In genomic region chr1:19124273-19124672, GRCh38 we compare ENCODE assay signal across 14 cellular contexts.
A peak's percentile ranks its signal among the peaks of the same experiment; 100 is the strongest.
DNase-seq lines count a peak whose midpoint lies in the region; ATAC-seq and TF ChIP-seq lines count a peak whose summit lies in the region.
"Had no signal": no experiment of that assay in that cellular context is flagged by ENCODE, and none has a peak within 500 bp of the region (broad histone marks: within the 10 kb centered on the region; RNA-seq: fewer than 3 reads in every experiment).

No MANE protein-coding gene starts in this region.

- H3K4me3 ChIP-seq in HEK293 (ENCODE audit: low read depth, low read length), result no peak overlapping the region
- H3K4me3 ChIP-seq in left ventricle myocardium inferior, result no peak overlapping the region
- H3K4me3 ChIP-seq: A549, coronary artery, GM23338, left lung had no signal

- peak; percentile 85 for ATAC-seq in activated T-helper 17 cell treated with anti-CD3 and anti-CD28 coated beads, Interleukin-2, amount 50 U/mL, for 72 hours (replicated peaks)
- ATAC-seq in stimulated activated memory B cell treated with anti-CD40 and anti-IgM and Interleukin-4, amounts not matched to agents 10 μg/mL and 1 μg/mL and 100 μg/mL, for 72 hours, result peak; percentile 56
- ATAC-seq: A549, GM23338, left lung had no signal

- H3K9me3 ChIP-seq in HEK293 (ENCODE audit: control insufficient read depth, insufficient read depth, low read depth, low read length) (no peaks in the 10 kb centered on the region), left ventricle myocardium inferior (replicated peaks) (no peaks in the 10 kb centered on the region)
- H3K9me3 ChIP-seq: A549, left lung had no signal

- peaks cover 87% of the 10 kb centered on the region for H3K36me3 Mint-ChIP-seq in activated CD4-positive, alpha-beta T cell treated with anti-CD3 and anti-CD28 coated beads, Interleukin-2, amount 10 ng/mL, durations not matched to agents 7 days and 5 days (ENCODE audit: low read depth)
- peaks cover 100% of the 10 kb centered on the region for H3K36me3 Mint-ChIP-seq in activated T-helper 17 cell treated with anti-CD3 and anti-CD28 coated beads, Interleukin-2, amount 50 U/mL, for 72 hours (ENCODE audit: low read depth)
- peaks cover 90% of the 10 kb centered on the region for H3K36me3 Mint-ChIP-seq in stimulated activated memory B cell treated with anti-CD40 and anti-IgM and Interleukin-4, amounts not matched to agents 10 μg/mL and 1 μg/mL and 100 μg/mL, for 72 hours

- POLR2A ChIA-PET in activated CD4-positive, alpha-beta T cell treated with anti-CD3 and anti-CD28 coated beads, Interleukin-2, amount 10 ng/mL, durations not matched to agents 7 days and 5 days (lab: Charles Lee), result no interaction called here
- POLR2A ChIA-PET in HEK293 (lab: Yijun Ruan, JAX), result no interaction called here

- H3K27ac ChIP-seq in HEK293 (ENCODE audit: extremely low read depth, low read depth, low read length) (no peak overlapping the region), left ventricle myocardium inferior (replicated peaks) (no peak overlapping the region)
- H3K27ac ChIP-seq: A549, coronary artery had no signal

- H3K9me3 Mint-ChIP-seq in activated CD4-positive, alpha-beta T cell treated with anti-CD3 and anti-CD28 coated beads, Interleukin-2, amount 10 ng/mL, durations not matched to agents 7 days and 5 days, result no peaks in the 10 kb centered on the region
- no peaks in the 10 kb centered on the region for H3K9me3 Mint-ChIP-seq in activated T-helper 17 cell treated with anti-CD3 and anti-CD28 coated beads, Interleukin-2, amount 50 U/mL, for 72 hours
- H3K9me3 Mint-ChIP-seq in stimulated activated memory B cell treated with anti-CD40 and anti-IgM and Interleukin-4, amounts not matched to agents 10 μg/mL and 1 μg/mL and 100 μg/mL, for 72 hours, result no peaks in the 10 kb centered on the region
- H3K9me3 Mint-ChIP-seq: GM23338, neural crest cell had no signal

- H3K4me1 ChIP-seq in HEK293 (ENCODE audit: control insufficient read depth, insufficient read depth, low read length), result no peaks in the 10 kb centered on the region
- H3K4me1 ChIP-seq in left ventricle myocardium inferior, result peaks cover 29% of the 10 kb centered on the region
- H3K4me1 ChIP-seq: A549 had no signal

- peaks cover 49% of the 10 kb centered on the region for H3K4me1 Mint-ChIP-seq in activated CD4-positive, alpha-beta T cell treated with anti-CD3 and anti-CD28 coated beads, Interleukin-2, amount 10 ng/mL, durations not matched to agents 7 days and 5 days
- H3K4me1 Mint-ChIP-seq in activated T-helper 17 cell treated with anti-CD3 and anti-CD28 coated beads, Interleukin-2, amount 50 U/mL, for 72 hours, result peaks cover 25% of the 10 kb centered on the region
- peaks cover 8% of the 10 kb centered on the region for H3K4me1 Mint-ChIP-seq in stimulated activated memory B cell treated with anti-CD40 and anti-IgM and Interleukin-4, amounts not matched to agents 10 μg/mL and 1 μg/mL and 100 μg/mL, for 72 hours
- H3K4me1 Mint-ChIP-seq: GM23338, neural crest cell had no signal

- peak overlapping the region; percentile 72 for H3K27ac Mint-ChIP-seq in activated CD4-positive, alpha-beta T cell treated with anti-CD3 and anti-CD28 coated beads, Interleukin-2, amount 10 ng/mL, durations not matched to agents 7 days and 5 days
- peak overlapping the region; percentile 78 for H3K27ac Mint-ChIP-seq in activated T-helper 17 cell treated with anti-CD3 and anti-CD28 coated beads, Interleukin-2, amount 50 U/mL, for 72 hours
- H3K27ac Mint-ChIP-seq in stimulated activated memory B cell treated with anti-CD40 and anti-IgM and Interleukin-4, amounts not matched to agents 10 μg/mL and 1 μg/mL and 100 μg/mL, for 72 hours, result peak overlapping the region; percentile 71
- H3K27ac Mint-ChIP-seq: GM23338 had no signal

- intact Hi-C loops in left ventricle myocardium inferior (cut with micrococcal nuclease), result loop anchor here (10.0 kb wide), 1 partner anchor 51 kb away; no protein-coding TSS in a partner anchor

- no peaks in the 10 kb centered on the region for H3K27me3 ChIP-seq in left ventricle myocardium inferior (ENCODE audit: low read depth)
- H3K27me3 ChIP-seq: left lung had no signal

- CTCF ChIA-PET in activated CD4-positive, alpha-beta T cell treated with anti-CD3 and anti-CD28 coated beads, Interleukin-2, amount 10 ng/mL, durations not matched to agents 7 days and 5 days (lab: Charles Lee), result interaction anchor here (0.5 to 1.4 kb wide), 2 partner anchors 49 to 538 kb away, joined by 3 read pairs; no protein-coding TSS in a partner anchor
- CTCF ChIA-PET in HEK293 (lab: Yijun Ruan, JAX), result interaction anchor here (0.6 to 1.1 kb wide), 2 partner anchors 11 to 197 kb away, joined by 3 to 4 read pairs; no protein-coding TSS in a partner anchor

- peak; percentile 24 for DNase-seq in activated CD4-positive, alpha-beta T cell treated with anti-CD3 and anti-CD28 coated beads, Interleukin-2, amount 10 ng/mL, durations not matched to agents 7 days and 5 days
- no peak for DNase-seq in activated CD4-positive, alpha-beta T cell treated with anti-CD3 and anti-CD28 coated beads for 4 hours
- DNase-seq in NCI-H526 treated with DMSO at 0.1 percent for 48 hours (lab: John Stamatoyannopoulos, UW), result no peak
- no peak for DNase-seq in left ventricle myocardium inferior
- no peak for DNase-seq in SK-N-DZ (ENCODE audit: low spot score)
- DNase-seq: left lung, trophoblast cell had no signal

- H3K36me3 ChIP-seq in HEK293 (ENCODE audit: control insufficient read depth in 2 of 2, insufficient read depth in 1 of 2, low read length in 2 of 2) (peaks cover 49 to 100% of the 10 kb centered on the region in 2 experiments), left ventricle myocardium inferior (peaks cover 100% of the 10 kb centered on the region)

- H3K27me3 Mint-ChIP-seq in activated CD4-positive, alpha-beta T cell treated with anti-CD3 and anti-CD28 coated beads, Interleukin-2, amount 10 ng/mL, durations not matched to agents 7 days and 5 days, result no peaks in the 10 kb centered on the region
- H3K27me3 Mint-ChIP-seq in activated T-helper 17 cell treated with anti-CD3 and anti-CD28 coated beads, Interleukin-2, amount 50 U/mL, for 72 hours, result no peaks in the 10 kb centered on the region
- H3K27me3 Mint-ChIP-seq in stimulated activated memory B cell treated with anti-CD40 and anti-IgM and Interleukin-4, amounts not matched to agents 10 μg/mL and 1 μg/mL and 100 μg/mL, for 72 hours, result no peaks in the 10 kb centered on the region

- TF ChIP-seq CTCF in HEK293 (tag by site-specific recombination; IDR thresholded peaks at IDR 0.05), result no peak
- no peak for TF ChIP-seq CTCF in left ventricle myocardium inferior (IDR thresholded peaks at IDR 0.05; ENCODE audit: borderline replicate concordance)

- H3K4me3 Mint-ChIP-seq in activated CD4-positive, alpha-beta T cell treated with anti-CD3 and anti-CD28 coated beads, Interleukin-2, amount 10 ng/mL, durations not matched to agents 7 days and 5 days, result peak overlapping the region; percentile 10
- H3K4me3 Mint-ChIP-seq in activated T-helper 17 cell treated with anti-CD3 and anti-CD28 coated beads, Interleukin-2, amount 50 U/mL, for 72 hours, result peak overlapping the region; percentile 29
- H3K4me3 Mint-ChIP-seq in stimulated activated memory B cell treated with anti-CD40 and anti-IgM and Interleukin-4, amounts not matched to agents 10 μg/mL and 1 μg/mL and 100 μg/mL, for 72 hours, result no peak overlapping the region
- H3K4me3 Mint-ChIP-seq: GM23338, neural crest cell had no signal

TF ChIP-seq in HEK293, 187 proteins besides CTCF, POLR2A, EP300 and RAD21:
- TF ChIP-seq ZNF221 (tag by site-specific recombination; IDR thresholded peaks at IDR 0.05; ENCODE audit: borderline replicate concordance) (no peak), PRDM1 (tag by site-specific recombination; IDR thresholded peaks at IDR 0.05) (peak; percentile 79)
